ENCODE assay signal across 18 cellular contexts in genomic region chr7:17342726-17343125, GRCh38. TPM values are rescaled to one million over a fixed set of nuclear protein-coding genes. Genes with fewer than 3 reads are reported as not detected.
"Had no signal": no experiment of that assay in that cellular context is flagged by ENCODE, and none has a peak within 500 bp of the region (broad histone marks: within the 10 kb centered on the region; RNA-seq: fewer than 3 reads in every experiment).

No MANE protein-coding gene starts in this region.

- H3K27ac Mint-ChIP-seq: activated CD8-positive, alpha-beta memory T cell treated with anti-CD3 and anti-CD28 coated beads, Interleukin-2, amount 10 ng/mL, durations not matched to agents 7 days and 5 days; effector memory CD8-positive, alpha-beta T cell; nephron progenitor cell had no signal

- H3K4me3 ChIP-seq: adrenal gland, heart left ventricle, left lung, testis, upper lobe of right lung had no signal

- H3K9ac ChIP-seq: SK-N-SH had no signal

- ATAC-seq: activated CD8-positive, alpha-beta memory T cell treated with anti-CD3 and anti-CD28 coated beads, Interleukin-2, amount 10 ng/mL, durations not matched to agents 7 days and 5 days; effector memory CD8-positive, alpha-beta T cell; heart left ventricle; left lung; stimulated activated naive CD8-positive, alpha-beta T cell treated with anti-CD3 and anti-CD28 coated beads, Interleukin-15, Interleukin-2, amounts not matched to agents 100 U/mL and 50 U/mL, for 24 hours; upper lobe of right lung had no signal

- H3K27me3 ChIP-seq: adrenal gland, heart left ventricle, left lung, testis, upper lobe of right lung had no signal

- H3K27ac ChIP-seq: adrenal gland, heart left ventricle, testis, upper lobe of right lung had no signal

- H3K27me3 Mint-ChIP-seq: activated CD8-positive, alpha-beta memory T cell treated with anti-CD3 and anti-CD28 coated beads, Interleukin-2, amount 10 ng/mL, durations not matched to agents 7 days and 5 days; effector memory CD8-positive, alpha-beta T cell had no signal

- H3K9me3 ChIP-seq: adrenal gland, heart left ventricle, left lung, SK-N-SH, testis, upper lobe of right lung had no signal

- H3K9me3 Mint-ChIP-seq: effector memory CD8-positive, alpha-beta T cell; nephron progenitor cell had no signal

- H3K4me1 Mint-ChIP-seq: nephron progenitor cell had no signal

- H3K4me3 Mint-ChIP-seq: activated CD8-positive, alpha-beta memory T cell treated with anti-CD3 and anti-CD28 coated beads, Interleukin-2, amount 10 ng/mL, durations not matched to agents 7 days and 5 days; effector memory CD8-positive, alpha-beta T cell; nephron progenitor cell had no signal

- DNase-seq: activated CD4-positive, alpha-beta T cell treated with anti-CD3 and anti-CD28 coated beads, Interleukin-2, amount 50 U/mL, for 1 hour; activated CD8-positive, alpha-beta memory T cell treated with anti-CD3 and anti-CD28 coated beads, Interleukin-2, amount 10 ng/mL, durations not matched to agents 7 days and 5 days; activated T-cell treated with anti-CD3 and anti-CD28 coated beads, Interleukin-2, amount 50 U/mL, for 48 hours; adrenal gland; caudate nucleus; cortex of kidney; effector memory CD8-positive, alpha-beta T cell; foreskin melanocyte; heart left ventricle; islet precursor cell; left lung; mesendoderm; nephron progenitor cell; SK-N-SH; stimulated activated CD4-positive, alpha-beta T cell treated with anti-CD3 and anti-CD28 coated beads, Interleukin-2, amount 100 ng/mL, for 48 hours; stimulated activated naive CD8-positive, alpha-beta T cell treated with anti-CD3 and anti-CD28 coated beads, Interleukin-15, Interleukin-2, amounts not matched to agents 100 U/mL and 50 U/mL, for 24 hours; testis; upper lobe of right lung had no signal

- H3K4me2 ChIP-seq: SK-N-SH had no signal

- H3K4me1 ChIP-seq: testis had no signal

RNA-seq across cellular contexts. Expression of gene AHR, which starts 44.3 kb away (rescaled TPM):
- polyA plus RNA-seq: SK-N-SH had no signal
